ENCODE assay signal across 13 cellular contexts in the genomic region with DNA sequence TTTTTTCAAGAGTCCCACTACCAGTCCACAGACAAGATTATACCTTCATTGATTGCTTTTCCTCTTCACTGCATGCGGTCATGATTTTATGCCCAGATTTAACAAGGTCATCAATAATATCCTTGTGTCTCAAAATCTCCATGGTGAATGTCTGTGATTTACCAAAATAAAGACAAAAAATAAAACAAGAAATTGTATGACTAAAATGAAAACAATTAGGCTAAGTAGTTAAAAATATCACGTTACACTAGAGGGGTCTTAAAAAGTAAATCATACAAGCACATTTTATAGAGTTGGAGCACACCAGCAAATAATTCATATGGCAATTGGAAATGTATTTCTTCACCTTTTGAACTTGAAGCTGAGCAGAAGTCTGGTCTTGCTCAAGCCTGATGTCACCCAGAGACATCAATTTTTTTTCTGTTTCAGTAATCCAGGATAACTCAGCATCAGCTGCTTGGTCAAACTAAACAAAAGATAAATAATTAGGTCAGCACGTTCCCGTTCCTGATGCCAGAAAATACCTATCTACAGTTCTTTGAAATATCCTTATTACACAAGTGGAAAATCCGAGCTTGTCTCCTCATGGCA.
DNase-seq lines count a peak whose midpoint lies in the region; ATAC-seq and TF ChIP-seq lines count a peak whose summit lies in the region.
"Had no signal": no experiment of that assay in that cellular context is flagged by ENCODE, and none has a peak within 500 bp of the region (broad histone marks: within the 10 kb centered on the region; RNA-seq: fewer than 3 reads in every experiment).

No MANE protein-coding gene starts in this region.

- DNase-seq in HCEC 1CT (peak; percentile 65), NCI-H524 (lab: John Stamatoyannopoulos, UW) (peak; percentile 53 to 82), fibroblast of lung (ENCODE audit: low read depth in 2 of 2) (peak; percentile 32 to 90), omental fat pad (ENCODE audit: low spot score) (no peak), NCI-H526 treated with DMSO at 0.1 percent for 48 hours (lab: John Stamatoyannopoulos, UW) (no peak), activated gamma-delta T cell (lab: John Stamatoyannopoulos, UW) (no peak), UCSD-AML1 (lab: John Stamatoyannopoulos, UW; ENCODE audit: unreplicated experiment) (no peak), mesenteric fat pad (ENCODE audit: low spot score) (no peak)
- DNase-seq: activated naive CD8-positive, alpha-beta T cell treated with anti-CD3 and anti-CD28 coated beads for 36 hours; CD8-positive, alpha-beta memory T cell; dorsolateral prefrontal cortex; Kasumi-1; naive B cell had no signal

- H3K4me2 ChIP-seq in fibroblast of lung (ENCODE audit: extremely low read depth, insufficient read depth, low read length) = no peak overlapping the region

- no peak overlapping the region for H3K9ac ChIP-seq in fibroblast of lung (ENCODE audit: insufficient read depth, low read length)

- no peak for TF ChIP-seq CTCF in fibroblast of lung (conservative IDR thresholded peaks at IDR 0.05 in 1 of 2, IDR thresholded peaks at IDR 0.05 in 1 of 2; ENCODE audit: low read depth in 1 of 2, low read length in 2 of 2)
- TF ChIP-seq CTCF in omental fat pad (IDR thresholded peaks at IDR 0.05) = no peak

- H3K9me3 ChIP-seq in fibroblast of lung (ENCODE audit: control insufficient read depth, insufficient read depth, low read depth, low read length) = no peaks in the 10 kb centered on the region

- peak; percentile 75 for ATAC-seq in omental fat pad (ENCODE audit: low FRiP score)

- no peaks in the 10 kb centered on the region for H4K20me1 ChIP-seq in fibroblast of lung (ENCODE audit: control insufficient read depth, extremely low read depth, insufficient read depth, low read length)

- no peak overlapping the region for H2AFZ ChIP-seq in fibroblast of lung (ENCODE audit: low read length)

- H3K27me3 ChIP-seq in fibroblast of lung (ENCODE audit: control insufficient read depth, insufficient read depth, low read length) = no peaks in the 10 kb centered on the region
- H3K27me3 ChIP-seq: dorsolateral prefrontal cortex had no signal

- peaks cover 8% of the 10 kb centered on the region for H3K36me3 ChIP-seq in fibroblast of lung (ENCODE audit: control insufficient read depth, insufficient read depth, low read length)

- no peaks in the 10 kb centered on the region for H3K4me1 ChIP-seq in fibroblast of lung (ENCODE audit: control insufficient read depth, extremely low read depth, insufficient read depth, low read length)

- no peak overlapping the region for H3K4me3 ChIP-seq in fibroblast of lung (replicated peaks in 1 of 4; ENCODE audit: control extremely low read depth in 1 of 4, insufficient read depth in 1 of 4, low read depth in 3 of 4, low read length in 4 of 4)
- H3K4me3 ChIP-seq: dorsolateral prefrontal cortex had no signal

- peak overlapping the region; percentile 7 for H3K27ac ChIP-seq in fibroblast of lung (ENCODE audit: insufficient read depth, low read length)

- peaks cover 8% of the 10 kb centered on the region for H3K79me2 ChIP-seq in fibroblast of lung (ENCODE audit: control insufficient read depth, insufficient read depth, low read length)

Comparison
In these comparisons a context has a peak if more than half of its experiments do, and no peak if none do; other contexts are left out.
1. DNase-seq: peak in HCEC 1CT (single experiment), NCI-H524 (2 of 2) and fibroblast of lung (2 of 2); none in omental fat pad (single experiment), NCI-H526 treated with DMSO at 0.1 percent for 48 hours (single experiment), activated gamma-delta T cell (single experiment), UCSD-AML1 (single experiment) and mesenteric fat pad (single experiment).